ENCODE assay signal across 12 cellular contexts in genomic region chr17:42009170-42009569, GRCh38. TPM values are rescaled to one million over a fixed set of nuclear protein-coding genes. Genes with fewer than 3 reads are reported as not detected.
DNase-seq lines count a peak whose midpoint lies in the region; ATAC-seq and TF ChIP-seq lines count a peak whose summit lies in the region.
"Had no signal": no experiment of that assay in that cellular context is flagged by ENCODE, and none has a peak within 500 bp of the region (broad histone marks: within the 10 kb centered on the region; RNA-seq: fewer than 3 reads in every experiment).

No MANE protein-coding gene starts in this region.

- peak; percentile 18 for TF ChIP-seq CTCF in GM06990 (IDR thresholded peaks at IDR 0.05; ENCODE audit: insufficient read depth, low read length, poor library complexity, severe bottlenecking)
- peak; percentile 56 for TF ChIP-seq CTCF in OCI-LY7 (conservative IDR thresholded peaks at IDR 0.05; ENCODE audit: low read length)
- peak in 2 of 6 experiments; percentile 17 to 49 for TF ChIP-seq CTCF in esophagus squamous epithelium (IDR thresholded peaks at IDR 0.05)
- peak; percentile 17 for TF ChIP-seq CTCF in neural crest cell (conservative IDR thresholded peaks at IDR 0.05)

- peaks cover 100% of the 10 kb centered on the region for H3K79me2 ChIP-seq in OCI-LY7 (ENCODE audit: insufficient read depth, low read depth, low read length)

- no peak overlapping the region for H3K27ac Mint-ChIP-seq in neural crest cell (ENCODE audit: unreplicated experiment)
- peak overlapping the region in 1 of 2 donors; percentile 75 for H3K27ac Mint-ChIP-seq in effector memory CD8-positive, alpha-beta T cell

- POLR2A ChIA-PET in OCI-LY7 (lab: Charles Lee), result interaction anchor here (0.6 kb wide), 1 partner anchor 1434 kb away, joined by 3 read pairs; no protein-coding TSS in a partner anchor

- CTCF ChIA-PET in OCI-LY7 (lab: Charles Lee; ENCODE audit: unreplicated experiment), result interaction anchor here (0.5 kb wide), 1 partner anchor 19 kb away, joined by 9 read pairs; no protein-coding TSS in a partner anchor

- H3K9me3 ChIP-seq in OCI-LY7 (ENCODE audit: low read length) (no peaks in the 10 kb centered on the region), esophagus squamous epithelium (no peaks in the 10 kb centered on the region)
- H3K9me3 ChIP-seq: body of pancreas, ovary had no signal

- H3K4me2 ChIP-seq in OCI-LY7 (ENCODE audit: low read length), result no peak overlapping the region

- H3K36me3 ChIP-seq in GM06990 (ENCODE audit: control insufficient read depth, insufficient read depth, low read length) (no peaks in the 10 kb centered on the region; the same call in 1 of the 2 replicates), OCI-LY7 (ENCODE audit: insufficient read depth, low read length) (peaks cover 62% of the 10 kb centered on the region), esophagus squamous epithelium (peaks cover 0 to 15% (median 0%) of the 10 kb centered on the region in 3 donors)
- H3K36me3 ChIP-seq: ovary had no signal

- intact Hi-C loops in OCI-LY7 (cut with micrococcal nuclease; ENCODE audit: unreplicated experiment), result no loop called here
- intact Hi-C loops in esophagus squamous epithelium (cut with DNase I), result no loop called here

- no peaks in the 10 kb centered on the region for H3K9me2 ChIP-seq in OCI-LY7 (ENCODE audit: insufficient read depth, low read length)

- peaks cover 17% of the 10 kb centered on the region for H4K20me1 ChIP-seq in OCI-LY7 (ENCODE audit: insufficient read depth, low read length)

- 67 to 74% methylated on average over 4 of the region's 4 CpGs for WGBS in esophagus squamous epithelium, 2 donors

- H3K27ac ChIP-seq in OCI-LY7 (ENCODE audit: low read depth, low read length, poor library complexity, severe bottlenecking) (no peak overlapping the region), esophagus squamous epithelium (peak overlapping the region in 3 of 4 donors; percentile 38 to 77 (median 64))
- H3K27ac ChIP-seq: body of pancreas, ovary had no signal

- H3K27me3 Mint-ChIP-seq in neural crest cell (ENCODE audit: low read depth), result no peaks in the 10 kb centered on the region
- no peaks in the 10 kb centered on the region for H3K27me3 Mint-ChIP-seq in effector memory CD8-positive, alpha-beta T cell

- no peak for DNase-seq in GM06990 (ENCODE audit: extremely low read depth, insufficient read length)
- peak; percentile 21 for DNase-seq in OCI-LY7 (ENCODE audit: low spot score)
- DNase-seq in esophagus squamous epithelium (lab: John Stamatoyannopoulos, UW), result no peak
- DNase-seq in neural crest cell (ENCODE audit: low read depth, low spot score), result no peak
- no peak for DNase-seq in NOMO-1 treated with DMSO at 0.1 percent for 48 hours (lab: John Stamatoyannopoulos, UW; ENCODE audit: unreplicated experiment)
- no peak for DNase-seq in effector memory CD8-positive, alpha-beta T cell
- DNase-seq in NCI-H1436 (lab: John Stamatoyannopoulos, UW), result no peak
- DNase-seq: body of pancreas, Calu3, ovary, SHP77 treated with DMSO at 0.1 percent for 48 hours had no signal

- H3K4me1 Mint-ChIP-seq in neural crest cell, result peaks cover 49% of the 10 kb centered on the region
- peaks cover 40 to 67% of the 10 kb centered on the region in 2 donors for H3K4me1 Mint-ChIP-seq in effector memory CD8-positive, alpha-beta T cell (ENCODE audit: low read depth in 2 of 2)

- peaks cover 6% of the 10 kb centered on the region for H3K36me3 Mint-ChIP-seq in neural crest cell (ENCODE audit: low read depth)
- peaks cover 21% of the 10 kb centered on the region for H3K36me3 Mint-ChIP-seq in effector memory CD8-positive, alpha-beta T cell (ENCODE audit: insufficient read depth)

- no peaks in the 10 kb centered on the region for H3K9me3 Mint-ChIP-seq in neural crest cell
- no peaks in the 10 kb centered on the region for H3K9me3 Mint-ChIP-seq in effector memory CD8-positive, alpha-beta T cell

- H3K4me3 ChIP-seq in GM06990 (replicated peaks; ENCODE audit: low read depth, low read length) (no peak overlapping the region), OCI-LY7 (ENCODE audit: low read depth, low read length, poor library complexity, severe bottlenecking) (no peak overlapping the region), esophagus squamous epithelium (no peak overlapping the region)
- H3K4me3 ChIP-seq: body of pancreas, ovary had no signal

- TF ChIP-seq POLR2A in esophagus squamous epithelium (IDR thresholded peaks at IDR 0.05), result no peak

- no TSS peak for BruUV-seq in OCI-LY7 (replicated peaks; lab: Mats Ljungman, UMichigan)

- no peaks in the 10 kb centered on the region for H3K27me3 ChIP-seq in GM06990 (replicated peaks; ENCODE audit: control insufficient read depth, insufficient read depth, low read length)
- H3K27me3 ChIP-seq in esophagus squamous epithelium, result no peaks in the 10 kb centered on the region
- H3K27me3 ChIP-seq: body of pancreas, ovary had no signal

- no peak for ATAC-seq in effector memory CD8-positive, alpha-beta T cell (replicated peaks)
- no peak for ATAC-seq in GM21447 (IDR thresholded peaks at IDR 0.05; ENCODE audit: unreplicated experiment)
- ATAC-seq: body of pancreas had no signal

- H3K4me1 ChIP-seq in OCI-LY7 (ENCODE audit: insufficient read depth, low read length, poor library complexity, severe bottlenecking) (peaks cover 18% of the 10 kb centered on the region), esophagus squamous epithelium (peaks cover 20 to 86% (median 34%) of the 10 kb centered on the region in 3 donors)

- no peak overlapping the region for H2AFZ ChIP-seq in OCI-LY7 (ENCODE audit: low read length)

- no peak overlapping the region for H3K4me3 Mint-ChIP-seq in neural crest cell
- H3K4me3 Mint-ChIP-seq in effector memory CD8-positive, alpha-beta T cell, result no peak overlapping the region

RNA-seq across cellular contexts. Expression of gene DNAJC7, which starts 8.1 kb away (rescaled TPM):
- 76.4 and 87.1 TPM in 2 replicates for total RNA-seq in OCI-LY7 (2014; rRNA removed; shearing (Covaris generic))
- total RNA-seq in OCI-LY7 (2022) (118 and 124 TPM in 2 replicates), esophagus squamous epithelium (10 to 100 TPM; 42.6 to 82.0 (median 67.2) TPM), neural crest cell (126 and 138 TPM in 2 replicates)

RNA-seq across cellular contexts. Expression of gene NKIRAS2, which starts 10.7 kb away (rescaled TPM):
- 34.8 and 40.2 TPM in 2 replicates for total RNA-seq in OCI-LY7 (2014; rRNA removed; shearing (Covaris generic))
- 32.8 and 38.1 TPM in 2 replicates for total RNA-seq in OCI-LY7 (2022)
- 10 to 100 TPM; 34.0 to 48.6 (median 35.7) TPM for total RNA-seq in esophagus squamous epithelium
- total RNA-seq in neural crest cell, result 59.2 and 60.2 TPM in 2 replicates

RNA-seq across cellular contexts. Expression of gene C17orf113, which starts 41.2 kb away (rescaled TPM):
- 0.10 and 0.25 TPM in 2 replicates for total RNA-seq in OCI-LY7 (2014; rRNA removed; shearing (Covaris generic))
- total RNA-seq in OCI-LY7 (2022) (0.25 TPM in 1 of 2 replicates, not detected in the other), esophagus squamous epithelium (under 1 TPM in 3 of 4 donors, not detected in 1; 0.35 to 0.57 (median 0.48) TPM), neural crest cell (2.0 and 2.2 TPM in 2 replicates)

RNA-seq across cellular contexts. Expression of gene CNP, which starts 42.6 kb away (rescaled TPM):
- total RNA-seq in OCI-LY7 (2014; rRNA removed; shearing (Covaris generic)), result 33.8 and 34.1 TPM in 2 replicates
- 43.9 and 50.6 TPM in 2 replicates for total RNA-seq in OCI-LY7 (2022)
- 10 to 100 TPM; 45.3 to 66.0 (median 53.0) TPM for total RNA-seq in esophagus squamous epithelium
- total RNA-seq in neural crest cell, result 213 and 230 TPM in 2 replicates
